ENCODE assay signal across 10 cellular contexts in genomic region chr1:202112864-202113689, GRCh38. TPM values are rescaled to one million over a fixed set of nuclear protein-coding genes. Genes with fewer than 3 reads are reported as not detected.
A peak's percentile ranks its signal among the peaks of the same experiment; 100 is the strongest.
DNase-seq lines count a peak whose midpoint lies in the region; ATAC-seq and TF ChIP-seq lines count a peak whose summit lies in the region.
"Had no signal": no experiment of that assay in that cellular context is flagged by ENCODE, and none has a peak within 500 bp of the region (broad histone marks: within the 10 kb centered on the region; RNA-seq: fewer than 3 reads in every experiment).

No MANE protein-coding gene starts in this region.

- H3K36me3 ChIP-seq in heart right ventricle (no peaks in the 10 kb centered on the region), psoas muscle (ENCODE audit: insufficient read depth in 1 of 2, low read depth in 1 of 2) (no peaks in the 10 kb centered on the region), MM.1S (replicated peaks; ENCODE audit: insufficient read depth, low read length) (no peaks in the 10 kb centered on the region)

- H3K27ac ChIP-seq in RWPE1 (peak overlapping the region; percentile 72), heart right ventricle (peak overlapping the region; percentile 39 to 85 (median 70)), psoas muscle (no peak overlapping the region), MM.1S (ENCODE audit: low read length) (no peak overlapping the region)

- no peaks in the 10 kb centered on the region for H3F3A ChIP-seq in MM.1S (ENCODE audit: insufficient read depth, low read length)

- no peak for TF ChIP-seq CTCF in RWPE1 (conservative IDR thresholded peaks at IDR 0.05; ENCODE audit: low read depth)
- TF ChIP-seq CTCF in heart right ventricle (IDR thresholded peaks at IDR 0.05): no peak
- no peak for TF ChIP-seq CTCF in psoas muscle (IDR thresholded peaks at IDR 0.05)
- TF ChIP-seq CTCF in MM.1S (IDR thresholded peaks at IDR 0.05; ENCODE audit: low read length): no peak

- no peaks in the 10 kb centered on the region for H4K20me1 ChIP-seq in MM.1S (ENCODE audit: insufficient read depth, low read length)

- H3K9ac ChIP-seq in MM.1S (ENCODE audit: low read length): no peak overlapping the region

- H3K79me2 ChIP-seq in MM.1S (ENCODE audit: low read length): no peaks in the 10 kb centered on the region

- CTCF ChIA-PET in RWPE1 (lab: Yijun Ruan, JAX): interaction anchor here (0.6 to 2.5 kb wide), 12 partner anchors 8 to 1095 kb away, joined by 3 to 11 read pairs (median 4); partner anchors contain the start of gene ELF3

- H3K9me3 ChIP-seq in heart right ventricle: no peaks in the 10 kb centered on the region
- no peaks in the 10 kb centered on the region for H3K9me3 ChIP-seq in psoas muscle
- no peaks in the 10 kb centered on the region for H3K9me3 ChIP-seq in MM.1S (replicated peaks; ENCODE audit: insufficient read depth, low read length)

- POLR2A ChIA-PET in RWPE1 (lab: Yijun Ruan, JAX; ENCODE audit: low non-redundant PET): interaction anchor here (0.6 to 1.6 kb wide), 3 partner anchors 10 to 103 kb away, joined by 3 to 10 read pairs (median 5); partner anchors contain the start of gene ELF3

- no peaks in the 10 kb centered on the region for H3K27me3 ChIP-seq in heart right ventricle
- H3K27me3 ChIP-seq in psoas muscle (ENCODE audit: insufficient read depth in 3 of 3, low read length in 2 of 3): no peaks in the 10 kb centered on the region
- no peaks in the 10 kb centered on the region for H3K27me3 ChIP-seq in MM.1S (replicated peaks; ENCODE audit: insufficient read depth, low read length)

- 17 to 28% methylated on average over 5 of the region's 5 CpGs for WGBS in heart right ventricle, 2 donors
- WGBS in psoas muscle, 3 donors: 5 to 22% (median 6%) methylated on average over 4 to 5 of the region's 5 CpGs

- no peaks in the 10 kb centered on the region for H3K9me2 ChIP-seq in MM.1S (replicated peaks; ENCODE audit: insufficient read depth, low read length)

- intact Hi-C loops in heart right ventricle (cut with DNase I): loop anchor here in 4 of 10 donors (2.0 to 10.0 kb wide), 3 partner anchors 64 to 228 kb away; partner anchors contain the start of gene SHISA4 (in 1 of the 4)
- intact Hi-C loops in psoas muscle (cut with DNase I): no loop called here

- no peak overlapping the region for H3K4me2 ChIP-seq in MM.1S (ENCODE audit: low read depth, low read length)

- H3K4me1 ChIP-seq in heart right ventricle (peaks cover 0 to 33% (median 19%) of the 10 kb centered on the region in 9 donors), psoas muscle (peaks cover 6% of the 10 kb centered on the region), MM.1S (ENCODE audit: low read length) (peaks cover 25% of the 10 kb centered on the region)

- DNase-seq in DMS53 treated with DMSO at 0.1 percent for 48 hours (lab: John Stamatoyannopoulos, UW; ENCODE audit: unreplicated experiment) (peak; percentile 71), RWPE1 (ENCODE audit: low spot score) (no peak), heart right ventricle (peak; percentile 61 to 68), psoas muscle (no peak), MM.1S (no peak)
- no peak for DNase-seq in stimulated activated CD4-positive, alpha-beta T cell treated with anti-CD3 and anti-CD28 coated beads, Interleukin-2, amount 100 ng/mL, for 24 hours
- DNase-seq: DND-41 had no signal

- peak; percentile 62 to 80 (median 77) for ATAC-seq in heart right ventricle
- ATAC-seq in psoas muscle: peak; percentile 62 to 85 (median 72)
- no peak for ATAC-seq in GM19035 (IDR thresholded peaks at IDR 0.05; ENCODE audit: unreplicated experiment)
- ATAC-seq in HG02798 (IDR thresholded peaks at IDR 0.05; ENCODE audit: poor library complexity, unreplicated experiment): no peak

- no peak overlapping the region for H3K4me3 ChIP-seq in heart right ventricle
- H3K4me3 ChIP-seq in psoas muscle: no peak overlapping the region
- H3K4me3 ChIP-seq in MM.1S (ENCODE audit: low read length): no peak overlapping the region

- H2AFZ ChIP-seq in MM.1S (ENCODE audit: low read length): no peak overlapping the region

RNA-seq across cellular contexts. Expression of gene GPR37L1, which starts 9.6 kb away (rescaled TPM):
- total RNA-seq in heart right ventricle (under 1 TPM in 4 of 10 donors, not detected in 6; 0.04 to 0.20 (median 0.06) TPM), psoas muscle (not detected)
- polyA plus RNA-seq in heart right ventricle (under 1 TPM in 1 of 2 donors, not detected in 1; 0.03 TPM), psoas muscle (under 1 TPM; 0.01 TPM)
- total RNA-seq: mesenteric fat pad had no signal

RNA-seq across cellular contexts. Expression of gene ARL8A, which starts 31.5 kb away (rescaled TPM):
- total RNA-seq in heart right ventricle (10 to 100 TPM; 70.9 to 92.7 (median 83.4) TPM), psoas muscle (10 to 100 TPM; 53.1 to 70.6 (median 62.3) TPM)
- polyA plus RNA-seq in heart right ventricle (10 to 100 TPM; 21.5 to 29.6 TPM), psoas muscle (10 to 100 TPM; 26.6 to 34.0 (median 26.6) TPM)

RNA-seq across cellular contexts. Expression of gene PTPN7, which starts 47.3 kb away (rescaled TPM):
- total RNA-seq in heart right ventricle (1 to 10 TPM in 2 of 10 donors, under 1 TPM in 8; 0.09 to 6.2 (median 0.47) TPM), psoas muscle (1 to 10 TPM in 1 of 4 donors, under 1 TPM in 3; 0.32 to 1.0 (median 0.45) TPM)
- polyA plus RNA-seq in heart right ventricle (under 1 TPM; 0.32 to 0.51 TPM), psoas muscle (under 1 TPM; 0.10 to 0.17 (median 0.13) TPM)

Comparison
In these comparisons a context has a peak if more than half of its experiments do, and no peak if none do; other contexts are left out.
1. DNase-seq: peak in DMS53 treated with DMSO at 0.1 percent for 48 hours (single experiment) and heart right ventricle (2 of 2); none in RWPE1 (single experiment), psoas muscle (0 of 2), stimulated activated CD4-positive, alpha-beta T cell treated with anti-CD3 and anti-CD28 coated beads, Interleukin-2, amount 100 ng/mL, for 24 hours (0 of 2) and MM.1S (single experiment).
2. H3K27ac ChIP-seq: peak in RWPE1 (single experiment) and heart right ventricle (10 of 10); none in psoas muscle (single experiment) and MM.1S (single experiment).
3. ATAC-seq: peak in heart right ventricle (8 of 8) and psoas muscle (4 of 4); none in GM19035 (single experiment) and HG02798 (single experiment).